Comparison of ENCODE assay signal across 8 cellular contexts in the genomic region with DNA sequence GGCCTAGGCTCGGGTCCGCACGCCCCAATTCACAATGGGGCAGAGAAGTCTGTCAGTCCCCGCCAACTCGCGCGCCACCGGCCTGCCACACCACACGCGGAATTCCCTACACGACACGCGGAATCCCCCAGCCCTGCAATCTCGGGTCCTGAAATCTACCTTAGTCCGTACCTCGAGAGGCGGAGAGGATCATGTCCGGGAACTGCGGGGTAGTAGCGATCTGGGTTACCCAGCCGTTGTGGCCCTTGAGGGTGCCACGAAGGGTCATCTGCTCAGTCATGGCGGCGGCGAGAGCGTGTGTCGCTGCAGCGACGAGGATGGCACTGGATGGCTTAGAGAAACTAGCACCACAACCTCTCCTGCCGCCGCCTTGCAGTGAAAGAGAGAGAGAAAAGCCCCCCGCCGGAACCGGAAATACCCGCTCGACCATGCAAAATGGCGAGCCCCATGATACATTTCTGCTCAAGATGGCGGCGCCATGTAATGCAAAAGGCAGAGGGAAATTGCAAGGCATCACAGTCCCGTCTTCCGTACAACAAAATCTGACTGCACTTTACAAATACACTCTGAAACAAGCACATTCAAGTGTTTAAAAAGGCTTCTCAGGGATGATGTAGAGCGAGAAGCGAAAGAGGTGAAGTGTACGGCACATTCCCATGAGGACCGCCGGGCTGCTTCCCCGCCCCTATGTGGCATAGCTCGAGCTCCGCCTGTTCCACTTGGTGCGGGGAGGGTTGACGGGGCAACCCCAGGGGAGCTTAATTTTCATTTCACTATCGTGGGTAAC.
DNase-seq lines count a peak whose midpoint lies in the region; ATAC-seq and TF ChIP-seq lines count a peak whose summit lies in the region.

RACK1 (minus strand) TSS at position 386 of the 787 bp plus-strand sequence; CDS start at position 280, 106 bp downstream.

- H3K9me3 ChIP-seq in duodenal mucosa (ENCODE audit: control insufficient read depth in 1 of 2, low read length in 2 of 2) = no peaks in the 10 kb centered on the region

- ATAC-seq in GM19324 (IDR thresholded peaks at IDR 0.05; ENCODE audit: low FRiP score, unreplicated experiment) (peak; percentile 68), HG03469 (IDR thresholded peaks at IDR 0.05; ENCODE audit: unreplicated experiment) (peak; percentile 41), memory B cell (ENCODE audit: low read depth) (peak; percentile 77)

- peak within 1 kb of the TSS; percentile 100 for H3K4me3 Mint-ChIP-seq in memory B cell

- H3K4me1 Mint-ChIP-seq in memory B cell = peaks cover 45% of the 10 kb centered on the region

- CTCF ChIA-PET in AG04449 (lab: Yijun Ruan, JAX) = interaction anchor here (0.9 kb wide), 1 partner anchor 913 kb away, joined by 3 read pairs; no protein-coding TSS in a partner anchor

- TF ChIP-seq CTCF in AG04449 (IDR thresholded peaks at IDR 0.05; ENCODE audit: insufficient read depth, low read length, missing control alignments) = no peak

- H3K9me3 Mint-ChIP-seq in memory B cell = no peaks in the 10 kb centered on the region

- peak within 1 kb of the TSS; percentile 74 for H3K27ac ChIP-seq in duodenal mucosa (ENCODE audit: low read depth, low read length)

- no peaks in the 10 kb centered on the region for H3K27me3 ChIP-seq in duodenal mucosa (ENCODE audit: control insufficient read depth in 1 of 2, insufficient read depth in 2 of 2, low read length in 2 of 2)

- peaks cover 35 to 42% of the 10 kb centered on the region in 2 donors for H3K4me1 ChIP-seq in duodenal mucosa (ENCODE audit: control insufficient read depth in 1 of 2, insufficient read depth in 2 of 2, low read length in 2 of 2)

- H3K36me3 Mint-ChIP-seq in memory B cell = peaks cover 21% of the 10 kb centered on the region

- H3K4me3 ChIP-seq in AG04449 (ENCODE audit: low read depth, low read length) (peak within 1 kb of the TSS; percentile 98), duodenal mucosa (ENCODE audit: low read depth in 1 of 2, low read length in 2 of 2) (peak within 1 kb of the TSS; percentile 94 to 100)

- peak within 1 kb of the TSS; percentile 90 to 93 for H3K9ac ChIP-seq in duodenal mucosa (ENCODE audit: low read depth in 1 of 2, low read length in 2 of 2)

- no peaks in the 10 kb centered on the region for H3K27me3 Mint-ChIP-seq in memory B cell

- H3K36me3 ChIP-seq in duodenal mucosa (ENCODE audit: control insufficient read depth in 1 of 2, insufficient read depth in 2 of 2, low read length in 2 of 2) = peaks cover 19 to 34% of the 10 kb centered on the region in 2 donors

- POLR2A ChIA-PET in AG04449 (lab: Yijun Ruan, JAX) = interaction anchor here (0.8 to 2.4 kb wide), 9 partner anchors 8 to 52 kb away, joined by 3 to 15 read pairs (median 5); partner anchors contain the start of genes TRIM41 and TRIM52

- peak within 1 kb of the TSS; percentile 95 for H3K27ac Mint-ChIP-seq in memory B cell

- DNase-seq in AG04449 (ENCODE audit: low read depth, low spot score) = peak; percentile 41
- DNase-seq in activated CD4-positive, alpha-beta T cell treated with anti-CD3 and anti-CD28 coated beads for 4 hours = peak; percentile 88 to 89
- peak; percentile 86 to 89 for DNase-seq in memory B cell (ENCODE audit: low spot score in 2 of 2)
- peak; percentile 81 for DNase-seq in stimulated activated CD8-positive, alpha-beta memory T cell treated with anti-CD3 and anti-CD28 coated beads, Interleukin-12 subunit alpha, Interleukin-12 subunit beta, amount 100 ng/mL, for 4 hours (ENCODE audit: low read depth)
- DNase-seq in NCI-H510A (lab: John Stamatoyannopoulos, UW) = no peak
